Comparison of ENCODE assay signal across 8 cellular contexts in genomic region chr5:126852104-126852531, GRCh38.
DNase-seq lines count a peak whose midpoint lies in the region; ATAC-seq and TF ChIP-seq lines count a peak whose summit lies in the region.

No MANE protein-coding gene starts in this region.

- H3K4me2 ChIP-seq in smooth muscle cell, result no peak overlapping the region

- no peaks in the 10 kb centered on the region for H3K79me2 ChIP-seq in smooth muscle cell (ENCODE audit: low read depth)

- TF ChIP-seq CTCF in esophagus muscularis mucosa (IDR thresholded peaks at IDR 0.05) (no peak), thoracic aorta (IDR thresholded peaks at IDR 0.05) (no peak), smooth muscle cell (IDR thresholded peaks at IDR 0.05; ENCODE audit: borderline replicate concordance, insufficient read depth, poor library complexity, severe bottlenecking) (no peak)

- H3K4me1 ChIP-seq in esophagus muscularis mucosa, result peaks cover 24 to 32% (median 27%) of the 10 kb centered on the region in 4 donors
- H3K4me1 ChIP-seq in thoracic aorta (ENCODE audit: control insufficient read depth in 1 of 2, low read depth in 2 of 2), result peaks cover 6 to 35% of the 10 kb centered on the region in 2 donors
- H3K4me1 ChIP-seq in smooth muscle cell (ENCODE audit: low read depth), result peaks cover 17% of the 10 kb centered on the region

- DNase-seq in AG20443 (ENCODE audit: low spot score), result peak; percentile 26
- peak; percentile 80 for DNase-seq in esophagus muscularis mucosa (ENCODE audit: extremely low spot score)
- DNase-seq in thoracic aorta (ENCODE audit: low spot score), result no peak
- no peak for DNase-seq in HCEC 1CT
- no peak for DNase-seq in stimulated activated CD4-positive, alpha-beta T cell treated with anti-CD3 and anti-CD28 coated beads, Interleukin-4, amount 100 ng/mL, for 1 hour
- DNase-seq in smooth muscle cell (lab: John Stamatoyannopoulos, UW; ENCODE audit: unreplicated experiment), result no peak

- no peak overlapping the region for H2AFZ ChIP-seq in smooth muscle cell (ENCODE audit: low read depth)

- intact Hi-C loops in esophagus muscularis mucosa (cut with DNase I), result no loop called here

- TF ChIP-seq POLR2A in esophagus muscularis mucosa (IDR thresholded peaks at IDR 0.05; ENCODE audit: low read depth), result no peak

- H3K9me3 ChIP-seq in esophagus muscularis mucosa (no peaks in the 10 kb centered on the region), thoracic aorta (no peaks in the 10 kb centered on the region), smooth muscle cell (replicated peaks; ENCODE audit: low read depth) (no peaks in the 10 kb centered on the region)

- H3F3A ChIP-seq in smooth muscle cell (ENCODE audit: low read depth), result peaks cover 6% of the 10 kb centered on the region

- H3K36me3 ChIP-seq in esophagus muscularis mucosa, result no peaks in the 10 kb centered on the region
- no peaks in the 10 kb centered on the region for H3K36me3 ChIP-seq in thoracic aorta
- H3K36me3 ChIP-seq in smooth muscle cell (ENCODE audit: low read depth), result no peaks in the 10 kb centered on the region

- no peak for TF ChIP-seq EP300 in esophagus muscularis mucosa (IDR thresholded peaks at IDR 0.05)

- H3K27me3 ChIP-seq in esophagus muscularis mucosa (no peaks in the 10 kb centered on the region), thoracic aorta (replicated peaks; ENCODE audit: insufficient read depth) (no peaks in the 10 kb centered on the region), smooth muscle cell (ENCODE audit: low read depth) (no peaks in the 10 kb centered on the region)

- peak; percentile 76 for ATAC-seq in GM19395 (IDR thresholded peaks at IDR 0.05; ENCODE audit: unreplicated experiment)
- peak; percentile 86 for ATAC-seq in HG03432 (IDR thresholded peaks at IDR 0.05; ENCODE audit: unreplicated experiment)
- ATAC-seq in thoracic aorta (ENCODE audit: insufficient number of reproducible peaks, low FRiP score, low read depth), result peak; percentile 73

- H4K20me1 ChIP-seq in smooth muscle cell (ENCODE audit: low read depth), result no peaks in the 10 kb centered on the region

- H3K4me3 ChIP-seq in esophagus muscularis mucosa, result peak overlapping the region in 1 of 4 donors; percentile 32
- peak overlapping the region; percentile 29 for H3K4me3 ChIP-seq in thoracic aorta
- H3K4me3 ChIP-seq in smooth muscle cell, result no peak overlapping the region

- H3K27ac ChIP-seq in esophagus muscularis mucosa (replicated peaks in 1 of 4), result peak overlapping the region; percentile 38 to 71 (median 62)
- peak overlapping the region in 1 of 2 donors; percentile 36 for H3K27ac ChIP-seq in thoracic aorta
- no peak overlapping the region for H3K27ac ChIP-seq in smooth muscle cell (ENCODE audit: low read depth)

- 56% methylated on average over 3 of the region's 3 CpGs for WGBS in esophagus muscularis mucosa
- 86% methylated on average over 3 of the region's 3 CpGs for WGBS in smooth muscle cell (ENCODE audit: low lambda C conversion rate)

- H3K9ac ChIP-seq in smooth muscle cell (ENCODE audit: low read depth), result no peak overlapping the region

Comparison
In these comparisons a context has a peak if more than half of its experiments do, and no peak if none do; other contexts are left out.
1. DNase-seq: peak in AG20443 (single experiment) and esophagus muscularis mucosa (single experiment); none in thoracic aorta (single experiment), HCEC 1CT (single experiment), stimulated activated CD4-positive, alpha-beta T cell treated with anti-CD3 and anti-CD28 coated beads, Interleukin-4, amount 100 ng/mL, for 1 hour (single experiment) and smooth muscle cell (single experiment).
2. Peak in every context shown above with its lines, with median percentiles within 50 percentile points of each other: ATAC-seq.